9 cellular contexts compared by ENCODE assay signal in genomic region chr6:129671442-129672344, GRCh38.
DNase-seq lines count a peak whose midpoint lies in the region; ATAC-seq and TF ChIP-seq lines count a peak whose summit lies in the region.
"Had no signal": no experiment of that assay in that cellular context is flagged by ENCODE, and none has a peak within 500 bp of the region (broad histone marks: within the 10 kb centered on the region; RNA-seq: fewer than 3 reads in every experiment).

No MANE protein-coding gene starts in this region.

- no peak overlapping the region for H2AFZ ChIP-seq in OCI-LY1 (ENCODE audit: low read length)

- no peak overlapping the region for H3K9ac ChIP-seq in OCI-LY1 (ENCODE audit: low read length)

- TF ChIP-seq CTCF in OCI-LY1 (IDR thresholded peaks at IDR 0.05; ENCODE audit: low read length) = peak; percentile 44; the same call in 1 of the 2 replicates

- no peaks in the 10 kb centered on the region for H3K9me2 ChIP-seq in OCI-LY1 (ENCODE audit: low read depth, low read length)

- no peaks in the 10 kb centered on the region for H3K9me3 ChIP-seq in OCI-LY1 (ENCODE audit: low read length)

- no peaks in the 10 kb centered on the region for H4K20me1 ChIP-seq in OCI-LY1 (ENCODE audit: insufficient read depth, low read length)

- no peaks in the 10 kb centered on the region for H3K27me3 ChIP-seq in OCI-LY1 (ENCODE audit: insufficient read depth, low read length)

- H3K36me3 ChIP-seq in OCI-LY1 (ENCODE audit: insufficient read depth, low read length) = no peaks in the 10 kb centered on the region

- ATAC-seq in GM18499 (IDR thresholded peaks at IDR 0.05; ENCODE audit: insufficient read depth, unreplicated experiment) (peak; percentile 48), HG02678 (IDR thresholded peaks at IDR 0.05; ENCODE audit: unreplicated experiment) (peak; percentile 81)

- H3K27ac ChIP-seq in OCI-LY1 (ENCODE audit: low read depth, low read length, poor library complexity, severe bottlenecking) = no peak overlapping the region
- H3K27ac ChIP-seq: VCaP had no signal

- peaks cover 8% of the 10 kb centered on the region for H3K4me1 ChIP-seq in OCI-LY1 (ENCODE audit: insufficient read depth, low read length, severe bottlenecking)

- H3F3A ChIP-seq in OCI-LY1 (ENCODE audit: insufficient read depth, low read length) = no peaks in the 10 kb centered on the region

- DNase-seq in activated effector memory CD4-positive, alpha-beta T cell treated with Interleukin-2 at 50 U/mL for 16 hours = peak; percentile 26
- DNase-seq in iris pigment epithelial cell (ENCODE audit: low read depth) = peak; percentile 38
- peak; percentile 38 to 60 for DNase-seq in stimulated activated CD8-positive, alpha-beta memory T cell treated with anti-CD3 and anti-CD28 coated beads, Interleukin-15, amount 100 ng/mL, for 4 hours (ENCODE audit: low read depth in 2 of 2)
- DNase-seq in SW480 (ENCODE audit: low spot score) = no peak
- DNase-seq in putamen (ENCODE audit: low spot score) = no peak

- H3K4me3 ChIP-seq in OCI-LY1 (ENCODE audit: low read depth, low read length, poor library complexity, severe bottlenecking) = peak overlapping the region; percentile 4

- H3K79me2 ChIP-seq in OCI-LY1 (ENCODE audit: insufficient read depth, low read length) = no peaks in the 10 kb centered on the region

- peak overlapping the region; percentile 24; the same call in 1 of the 2 replicates for H3K4me2 ChIP-seq in OCI-LY1 (ENCODE audit: low read length)

Comparison
In these comparisons a context has a peak if more than half of its experiments do, and no peak if none do; other contexts are left out.
1. DNase-seq: peak in activated effector memory CD4-positive, alpha-beta T cell treated with Interleukin-2 at 50 U/mL for 16 hours (single experiment), iris pigment epithelial cell (single experiment) and stimulated activated CD8-positive, alpha-beta memory T cell treated with anti-CD3 and anti-CD28 coated beads, Interleukin-15, amount 100 ng/mL, for 4 hours (2 of 2); none in SW480 (single experiment) and putamen (single experiment).